27 cellular contexts compared by ENCODE assay signal in the genomic region with DNA sequence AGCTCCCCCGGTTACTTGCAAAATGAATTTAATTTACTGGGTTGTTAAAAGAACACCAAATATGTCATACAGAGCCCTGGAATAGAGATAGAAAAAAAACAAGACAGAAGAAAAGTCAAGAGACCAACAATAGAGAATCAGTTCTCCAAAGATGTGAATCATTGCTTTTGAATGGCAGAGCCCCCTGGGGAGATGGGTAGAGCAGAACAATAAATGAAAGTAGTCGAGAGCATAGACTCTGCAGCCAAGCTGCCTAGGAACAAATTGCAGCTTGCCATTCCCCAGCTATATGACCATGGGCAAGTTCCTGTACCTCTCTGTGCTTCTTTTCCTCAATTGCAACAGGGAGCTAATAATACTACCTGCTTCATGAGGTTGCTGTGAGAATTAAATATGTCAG. TPM values are rescaled to one million over a fixed set of nuclear protein-coding genes. Genes with fewer than 3 reads are reported as not detected.
A peak's percentile ranks its signal among the peaks of the same experiment; 100 is the strongest.
DNase-seq lines count a peak whose midpoint lies in the region; ATAC-seq and TF ChIP-seq lines count a peak whose summit lies in the region.
"Had no signal": no experiment of that assay in that cellular context is flagged by ENCODE, and none has a peak within 500 bp of the region (broad histone marks: within the 10 kb centered on the region; RNA-seq: fewer than 3 reads in every experiment).

No MANE protein-coding gene starts in this region.

- intact Hi-C loops in left lung (cut with DNase I), result loop anchor here in 1 of 2 donors (5.0 kb wide), 1 partner anchor 332 kb away; no protein-coding TSS in a partner anchor

- H3K4me1 Mint-ChIP-seq in activated CD4-positive, alpha-beta T cell treated with anti-CD3 and anti-CD28 coated beads, Interleukin-2, amount 10 ng/mL, durations not matched to agents 7 days and 5 days, result no peaks in the 10 kb centered on the region
- H3K4me1 Mint-ChIP-seq: immature natural killer cell, T-cell had no signal

- no peak overlapping the region for H3K27ac Mint-ChIP-seq in activated CD4-positive, alpha-beta T cell treated with anti-CD3 and anti-CD28 coated beads, Interleukin-2, amount 10 ng/mL, durations not matched to agents 7 days and 5 days
- H3K27ac Mint-ChIP-seq: activated T-cell treated with anti-CD3 and anti-CD28 coated beads, Interleukin-2, amount 50 U/mL, for 24 hours; immature natural killer cell; nephron; T-cell had no signal

- H3K4me3 Mint-ChIP-seq in activated CD4-positive, alpha-beta T cell treated with anti-CD3 and anti-CD28 coated beads, Interleukin-2, amount 10 ng/mL, durations not matched to agents 7 days and 5 days, result no peak overlapping the region
- H3K4me3 Mint-ChIP-seq: activated T-cell treated with anti-CD3 and anti-CD28 coated beads, Interleukin-2, amount 50 U/mL, for 24 hours; immature natural killer cell; nephron; T-cell had no signal

- peaks cover 10% of the 10 kb centered on the region for H3K4me1 ChIP-seq in iPS-20b (ENCODE audit: insufficient read depth, low read length)
- H3K4me1 ChIP-seq in left lung, result peaks cover 0 to 8% of the 10 kb centered on the region in 2 donors
- H3K4me1 ChIP-seq: sigmoid colon had no signal

- no peak for TF ChIP-seq CTCF in left lung (IDR thresholded peaks at IDR 0.05)

- no peak overlapping the region for H3K27ac ChIP-seq in iPS-20b (ENCODE audit: low read length)
- no peak overlapping the region for H3K27ac ChIP-seq in left lung
- H3K27ac ChIP-seq: sigmoid colon had no signal

- H3K9me3 Mint-ChIP-seq in activated CD4-positive, alpha-beta T cell treated with anti-CD3 and anti-CD28 coated beads, Interleukin-2, amount 10 ng/mL, durations not matched to agents 7 days and 5 days, result no peaks in the 10 kb centered on the region
- H3K9me3 Mint-ChIP-seq: activated T-cell treated with anti-CD3 and anti-CD28 coated beads, Interleukin-2, amount 50 U/mL, for 24 hours; immature natural killer cell; nephron; T-cell had no signal

- no peaks in the 10 kb centered on the region for H3K36me3 ChIP-seq in iPS-20b (ENCODE audit: insufficient read depth, low read depth, low read length)
- no peaks in the 10 kb centered on the region for H3K36me3 ChIP-seq in left lung
- H3K36me3 ChIP-seq: sigmoid colon had no signal

- H3K27me3 ChIP-seq in iPS-20b (ENCODE audit: insufficient read depth, low read length), result no peaks in the 10 kb centered on the region
- H3K27me3 ChIP-seq in left lung, result no peaks in the 10 kb centered on the region
- H3K27me3 ChIP-seq: sigmoid colon had no signal

- no peak overlapping the region for H3K9ac ChIP-seq in iPS-20b (ENCODE audit: low read depth, low read length)

- CTCF ChIA-PET in activated CD4-positive, alpha-beta T cell treated with anti-CD3 and anti-CD28 coated beads, Interleukin-2, amount 10 ng/mL, durations not matched to agents 7 days and 5 days (lab: Charles Lee), result interaction anchor here (0.6 kb wide), 1 partner anchor 36 kb away, joined by 3 read pairs; no protein-coding TSS in a partner anchor

- H3K4me3 ChIP-seq in iPS-20b (ENCODE audit: low read length) (0 out of 2 replicates have a peak overlapping the region, but pooled peaks have one; percentile 27), left lung (no peak overlapping the region)
- H3K4me3 ChIP-seq: sigmoid colon had no signal

- H3K9me3 ChIP-seq in iPS-20b (ENCODE audit: insufficient read depth, low read depth, low read length) (no peaks in the 10 kb centered on the region), left lung (no peaks in the 10 kb centered on the region)
- H3K9me3 ChIP-seq: sigmoid colon had no signal

- ATAC-seq in HG02798 (IDR thresholded peaks at IDR 0.05; ENCODE audit: poor library complexity, unreplicated experiment), result no peak
- no peak for ATAC-seq in left lung
- ATAC-seq in GM18867 (IDR thresholded peaks at IDR 0.05; ENCODE audit: unreplicated experiment), result no peak
- ATAC-seq: T-cell had no signal

- POLR2A ChIA-PET in activated CD4-positive, alpha-beta T cell treated with anti-CD3 and anti-CD28 coated beads, Interleukin-2, amount 10 ng/mL, durations not matched to agents 7 days and 5 days (lab: Charles Lee), result interaction anchor here (0.7 kb wide), 1 partner anchor 1832 kb away, joined by 3 read pairs; no protein-coding TSS in a partner anchor

- in situ Hi-C loops in SK-MEL-5 (cut with HindIII; ENCODE audit: low pct_unique_long_range_greater_than_20kb, low sequenced_read_pairs), result no loop called here

- no peaks in the 10 kb centered on the region for H3K27me3 Mint-ChIP-seq in activated CD4-positive, alpha-beta T cell treated with anti-CD3 and anti-CD28 coated beads, Interleukin-2, amount 10 ng/mL, durations not matched to agents 7 days and 5 days
- H3K27me3 Mint-ChIP-seq: activated T-cell treated with anti-CD3 and anti-CD28 coated beads, Interleukin-2, amount 50 U/mL, for 24 hours; T-cell had no signal

- no peaks in the 10 kb centered on the region for H3K36me3 Mint-ChIP-seq in activated CD4-positive, alpha-beta T cell treated with anti-CD3 and anti-CD28 coated beads, Interleukin-2, amount 10 ng/mL, durations not matched to agents 7 days and 5 days (ENCODE audit: low read depth)
- H3K36me3 Mint-ChIP-seq: immature natural killer cell, T-cell had no signal

- peak; percentile 87 for DNase-seq in COLO829 (ENCODE audit: low spot score)
- peak; percentile 58 for DNase-seq in NCI-H128 (lab: John Stamatoyannopoulos, UW; ENCODE audit: unreplicated experiment)
- peak; percentile 86 for DNase-seq in SK-MEL-5 (ENCODE audit: low read depth, low spot score)
- no peak for DNase-seq in left lung
- DNase-seq in activated CD4-positive, alpha-beta T cell treated with anti-CD3 and anti-CD28 coated beads, Interleukin-2, amount 10 ng/mL, durations not matched to agents 7 days and 5 days, result no peak
- DNase-seq: activated CD4-positive, alpha-beta T cell treated with anti-CD3 and anti-CD28 coated beads for 1 hour; activated CD8-positive, alpha-beta memory T cell treated with anti-CD3 and anti-CD28 coated beads for 24 hours; activated naive CD4-positive, alpha-beta T cell treated with Interleukin-2 at 50 U/mL for 16 hours; activated T-cell treated with anti-CD3 and anti-CD28 coated beads, Interleukin-2, amount 50 U/mL, for 24 hours; central memory CD4-positive, alpha-beta T cell; DMS153; immature natural killer cell; KG1; NCI-H2171 treated with DMSO at 0.1 percent for 48 hours; NCI-H82; SHP77; sigmoid colon; T-cell had no signal

RNA-seq across cellular contexts. Expression of gene BFSP2, which starts 25.1 kb away (rescaled TPM):
- total RNA-seq in SK-MEL-5 (2014; rRNA removed; shearing (Covaris generic)), result 0.40 TPM in 1 of 2 replicates, not detected in the other
- not detected in 2 replicates for polyA plus RNA-seq in SK-MEL-5 (2015; cell fraction: cytosol; rRNA removed)
- polyA plus RNA-seq in SK-MEL-5 (2015; cell fraction: nucleus; rRNA removed), result not detected in 2 replicates
- not detected for total RNA-seq in left lung
- under 1 TPM in 1 of 2 experiments, not detected in 1; 0.33 TPM for total RNA-seq in activated CD4-positive, alpha-beta T cell treated with anti-CD3 and anti-CD28 coated beads, Interleukin-2, amount 10 ng/mL, durations not matched to agents 7 days and 5 days
- total RNA-seq: dermis microvascular lymphatic vessel endothelial cell, liver, posterior vena cava, sigmoid colon, subcutaneous adipose tissue, ureter had no signal

Comparison
In these comparisons a context has a peak if more than half of its experiments do, and no peak if none do; other contexts are left out.
1. DNase-seq: peak in COLO829 (single experiment), NCI-H128 (single experiment) and SK-MEL-5 (single experiment); none in left lung (0 of 2) and activated CD4-positive, alpha-beta T cell treated with anti-CD3 and anti-CD28 coated beads, Interleukin-2, amount 10 ng/mL, durations not matched to agents 7 days and 5 days (single experiment).